ENCODE assay signal across 8 cellular contexts in the genomic region with DNA sequence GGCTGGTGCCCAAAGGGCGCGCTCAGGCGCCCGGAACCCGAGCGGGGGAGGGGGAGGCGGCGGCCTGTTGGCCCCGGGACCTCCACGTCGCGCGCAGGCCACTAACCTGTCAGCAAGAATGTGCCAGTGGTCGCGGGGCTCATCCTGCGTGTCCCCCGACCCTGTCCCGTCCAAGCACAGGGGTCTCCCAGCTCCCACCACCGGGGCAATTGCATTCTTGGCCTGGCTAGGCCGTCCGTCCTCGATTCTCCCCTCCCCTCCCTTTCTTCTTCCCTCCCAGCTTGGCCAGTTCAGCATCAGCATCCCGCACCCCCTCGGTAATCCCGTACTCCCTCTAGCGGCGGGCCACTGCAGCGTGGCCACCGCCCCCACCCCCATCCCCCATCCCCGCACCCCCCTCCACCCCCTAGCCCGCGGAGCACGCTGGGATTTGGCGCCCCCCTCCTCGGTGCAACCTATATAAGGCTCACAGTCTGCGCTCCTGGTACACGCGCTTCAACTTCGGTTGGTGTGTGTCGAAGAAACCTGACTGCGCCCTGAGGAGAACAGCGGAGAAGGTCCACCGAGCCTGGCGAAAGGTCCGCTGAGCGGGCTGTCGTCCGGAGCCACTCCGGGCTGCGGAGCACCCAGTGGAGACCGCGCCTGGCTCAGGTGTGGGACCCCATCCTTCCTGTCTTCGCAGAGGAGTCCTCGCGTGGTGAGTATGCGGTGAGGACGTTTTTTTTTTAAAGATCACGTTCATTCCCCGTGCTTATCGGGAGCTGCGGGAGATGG. TPM values are rescaled to one million over a fixed set of nuclear protein-coding genes. Genes with fewer than 3 reads are reported as not detected.
DNase-seq lines count a peak whose midpoint lies in the region; ATAC-seq and TF ChIP-seq lines count a peak whose summit lies in the region.

A gene with protein sequence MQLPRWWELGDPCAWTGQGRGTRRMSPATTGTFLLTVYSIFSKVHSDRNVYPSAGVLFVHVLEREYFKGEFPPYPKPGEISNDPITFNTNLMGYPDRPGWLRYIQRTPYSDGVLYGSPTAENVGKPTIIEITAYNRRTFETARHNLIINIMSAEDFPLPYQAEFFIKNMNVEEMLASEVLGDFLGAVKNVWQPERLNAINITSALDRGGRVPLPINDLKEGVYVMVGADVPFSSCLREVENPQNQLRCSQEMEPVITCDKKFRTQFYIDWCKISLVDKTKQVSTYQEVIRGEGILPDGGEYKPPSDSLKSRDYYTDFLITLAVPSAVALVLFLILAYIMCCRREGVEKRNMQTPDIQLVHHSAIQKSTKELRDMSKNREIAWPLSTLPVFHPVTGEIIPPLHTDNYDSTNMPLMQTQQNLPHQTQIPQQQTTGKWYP (minus strand): TSS at position 250 of the 774 bp plus-strand sequence. CDS start 35 bp downstream, at position 215.

- TF ChIP-seq CTCF in stomach (IDR thresholded peaks at IDR 0.05): peak in 4 of 7 experiments; percentile 7 to 81 (median 64)

- DNase-seq in DMS 273 (lab: John Stamatoyannopoulos, UW; ENCODE audit: unreplicated experiment) (peak; percentile 94), HEK293T (ENCODE audit: extremely low spot score) (peak; percentile 66), NCI-H510A (lab: John Stamatoyannopoulos, UW) (peak; percentile 39), activated T-cell treated with anti-CD3 and anti-CD28 coated beads for 48 hours (ENCODE audit: low read depth) (peak; percentile 45), stomach (peak; percentile 51)

- peak within 1 kb of the TSS in 1 of 2 donors; percentile 34 for H3K27ac ChIP-seq in esophagus (ENCODE audit: low read depth in 2 of 2, low read length in 1 of 2)
- H3K27ac ChIP-seq in stomach: peak within 1 kb of the TSS; percentile 57 to 85 (median 80)

- 21 to 23% methylated on average over 60 to 61 of the region's 61 CpGs for WGBS in esophagus, 2 donors
- 26 to 36% (median 27%) methylated on average over 55 to 61 of the region's 61 CpGs for WGBS in stomach, 5 donors

- H3K4me1 ChIP-seq in esophagus (ENCODE audit: control insufficient read depth in 2 of 2, insufficient read depth in 2 of 2, low read length in 1 of 2) (peaks cover 0 to 3% of the 10 kb centered on the region in 2 donors), mononuclear cell (ENCODE audit: insufficient read depth, low read length) (peaks cover 26% of the 10 kb centered on the region), stomach (peaks cover 0 to 50% (median 29%) of the 10 kb centered on the region in 4 donors)

- CTCF ChIA-PET in HEK293T (lab: Yijun Ruan, JAX): no interaction called here

- H3K9me3 ChIP-seq in esophagus (ENCODE audit: control insufficient read depth in 2 of 2, insufficient read depth in 1 of 2, low read depth in 1 of 2, low read length in 1 of 2) (peaks cover 3 to 5% of the 10 kb centered on the region in 2 donors), mononuclear cell (ENCODE audit: low read depth, low read length) (no peaks in the 10 kb centered on the region), stomach (peaks cover 0 to 15% (median 5%) of the 10 kb centered on the region in 4 donors)

- H3K27me3 ChIP-seq in esophagus (ENCODE audit: control insufficient read depth in 1 of 2, insufficient read depth in 2 of 2, low read length in 2 of 2): peaks cover 3 to 5% of the 10 kb centered on the region in 2 donors
- H3K27me3 ChIP-seq in mononuclear cell (ENCODE audit: insufficient read depth, low read length): peaks cover 54% of the 10 kb centered on the region
- peaks cover 0 to 43% (median 25%) of the 10 kb centered on the region in 3 donors for H3K27me3 ChIP-seq in stomach

- TF ChIP-seq EP300 in stomach (IDR thresholded peaks at IDR 0.05): no peak

- ATAC-seq in HG02642 (IDR thresholded peaks at IDR 0.05; ENCODE audit: poor library complexity, unreplicated experiment): no peak

- H3K4me3 ChIP-seq in esophagus (ENCODE audit: low read depth in 1 of 2, low read length in 2 of 2) (peak within 1 kb of the TSS; percentile 30 to 43), mononuclear cell (ENCODE audit: low read length) (peak within 1 kb of the TSS; percentile 25), stomach (peak within 1 kb of the TSS; percentile 55 to 69 (median 58))

- H3K36me3 ChIP-seq in esophagus (ENCODE audit: control insufficient read depth in 2 of 2, insufficient read depth in 2 of 2, low read length in 1 of 2) (no peaks in the 10 kb centered on the region), stomach (no peaks in the 10 kb centered on the region)

- POLR2A ChIA-PET in HEK293T (lab: Yijun Ruan, JAX): interaction anchor here (1.5 kb wide), 1 partner anchor 246 kb away, joined by 4 read pairs; no protein-coding TSS in a partner anchor

- intact Hi-C loops in stomach (cut with DNase I; ENCODE audit: low total_unique reads): no loop called here

- no peak for TF ChIP-seq POLR2A in stomach (IDR thresholded peaks at IDR 0.05)

TF ChIP-seq in HEK293T, 16 proteins besides CTCF, POLR2A, EP300 and RAD21:
- TF ChIP-seq BHLHE40 (IDR thresholded peaks at IDR 0.05; ENCODE audit: borderline replicate concordance) (no peak), LEF1 (IDR thresholded peaks at IDR 0.05; ENCODE audit: borderline replicate concordance) (no peak), SP1 (IDR thresholded peaks at IDR 0.05) (no peak), FOXM1 (IDR thresholded peaks at IDR 0.05; ENCODE audit: borderline replicate concordance) (no peak), FOXK2 (IDR thresholded peaks at IDR 0.05) (no peak), CTBP1 (IDR thresholded peaks at IDR 0.05; ENCODE audit: borderline replicate concordance) (no peak)
TF ChIP-seq in HEK293T: peak in this region for 0.

RNA-seq across cellular contexts. Expression of the gene that starts here (rescaled TPM):
- polyA plus RNA-seq in esophagus (1 to 10 TPM; 2.2 to 6.7 TPM), stomach (10 to 100 TPM; 12.0 to 18.9 (median 12.6) TPM)
- total RNA-seq in mononuclear cell (4.6 TPM), stomach (100 to 1,000 TPM in 2 of 5 donors, 10 to 100 TPM in 3; 66.5 to 142 (median 78.7) TPM)

Comparison
In these comparisons a context has a peak if more than half of its experiments do, and no peak if none do; other contexts are left out.
1. RNA of the gene that starts here (total RNA-seq): 66.5 to 142 TPM in stomach; 4.6 TPM in mononuclear cell (single experiment); every median in the first group is over 10 times any median in the second.
2. DNase-seq: peak in every context shown above with its lines; median percentile 94 in DMS 273; 66 in HEK293T; 51 in stomach; 45 in activated T-cell treated with anti-CD3 and anti-CD28 coated beads for 48 hours; 39 in NCI-H510A.
3. Peak in every context shown above with its lines, with median percentiles within 50 percentile points of each other: H3K4me3 ChIP-seq.